Comparison of ENCODE assay signal across 8 cellular contexts in genomic region chr6:151391021-151391470, GRCh38. TPM values are rescaled to one million over a fixed set of nuclear protein-coding genes. Genes with fewer than 3 reads are reported as not detected.
DNase-seq lines count a peak whose midpoint lies in the region; ATAC-seq and TF ChIP-seq lines count a peak whose summit lies in the region.

No MANE protein-coding gene starts in this region.

- WGBS in suprapubic skin, result 0% methylated on average over 3 of the region's 53 CpGs

- DNase-seq in BJ (ENCODE audit: low read depth) (no peak), SK-MEL-5 (ENCODE audit: low read depth, low spot score) (peak; percentile 70), germinal center (ENCODE audit: low spot score) (peak; percentile 77), nucleus accumbens (lab: John Stamatoyannopoulos, UW) (peak in 52 of 56 donors; percentile 10 to 87 (median 73)), suprapubic skin (ENCODE audit: low spot score in 2 of 2) (peak; percentile 88 to 89)
- peak; percentile 60 to 81 (median 71) for DNase-seq in activated naive CD4-positive, alpha-beta T cell (lab: John Stamatoyannopoulos, UW)

- H3K36me3 ChIP-seq in BJ (ENCODE audit: control insufficient read depth, insufficient read depth, low read length), result no peaks in the 10 kb centered on the region
- H3K36me3 ChIP-seq in suprapubic skin, result no peaks in the 10 kb centered on the region

- ATAC-seq in GM19324 (IDR thresholded peaks at IDR 0.05; ENCODE audit: low FRiP score, unreplicated experiment) (peak; percentile 11), HG03442 (IDR thresholded peaks at IDR 0.05; ENCODE audit: unreplicated experiment) (peak; percentile 4)

- H3K27ac ChIP-seq in suprapubic skin, result peak overlapping the region; percentile 96

- CTCF ChIA-PET in BJ (lab: Yijun Ruan, JAX), result no interaction called here

- no peaks in the 10 kb centered on the region for H3K9me3 ChIP-seq in suprapubic skin

- in situ Hi-C loops in SK-MEL-5 (cut with HindIII; ENCODE audit: low pct_unique_long_range_greater_than_20kb, low sequenced_read_pairs), result no loop called here

- H3K27me3 ChIP-seq in BJ (ENCODE audit: control insufficient read depth, insufficient read depth, low read length) (no peaks in the 10 kb centered on the region), suprapubic skin (no peaks in the 10 kb centered on the region)

- TF ChIP-seq CTCF in BJ (IDR thresholded peaks at IDR 0.05; ENCODE audit: insufficient read depth, low read depth, low read length) (no peak), suprapubic skin (IDR thresholded peaks at IDR 0.05) (no peak)

- H3K4me3 ChIP-seq in BJ (ENCODE audit: low read depth, low read length), result peak overlapping the region; percentile 73
- H3K4me3 ChIP-seq in suprapubic skin, result peak overlapping the region; percentile 85

- H3K4me1 ChIP-seq in suprapubic skin, result peaks cover 54% of the 10 kb centered on the region

- no peak for TF ChIP-seq POLR2A in suprapubic skin (IDR thresholded peaks at IDR 0.05)

- TF ChIP-seq EP300 in suprapubic skin (IDR thresholded peaks at IDR 0.05), result no peak

- POLR2A ChIA-PET in BJ (lab: Charles Lee), result no interaction called here

RNA-seq across cellular contexts. Expression of gene ZBTB2, which starts 0.3 kb away (rescaled TPM):
- polyA plus RNA-seq in BJ (2011; rRNA removed), result 14.5 and 14.7 TPM in 2 replicates
- 11.3 and 18.7 TPM in 2 replicates for polyA minus RNA-seq in BJ (2011; rRNA and poly(A)+ RNA removed)
- total RNA-seq in SK-MEL-5 (2014; rRNA removed; shearing (Covaris generic)), result 14.3 and 17.7 TPM in 2 replicates
- polyA plus RNA-seq in SK-MEL-5 (2015; cell fraction: cytosol; rRNA removed), result 11.6 and 12.9 TPM in 2 replicates
- 4.9 and 5.5 TPM in 2 replicates for polyA plus RNA-seq in SK-MEL-5 (2015; cell fraction: nucleus; rRNA removed)
- 10 to 100 TPM in 3 of 4 donors, 1 to 10 TPM in 1; 9.5 to 17.5 (median 13.0) TPM for total RNA-seq in suprapubic skin
